In genomic region chr2:212894026-212894425, GRCh38 we compare ENCODE assay signal across 32 cellular contexts.
"Had no signal": no experiment of that assay in that cellular context is flagged by ENCODE, and none has a peak within 500 bp of the region (broad histone marks: within the 10 kb centered on the region; RNA-seq: fewer than 3 reads in every experiment).

No MANE protein-coding gene starts in this region.

- H3K36me3 ChIP-seq: ascending aorta, breast epithelium, cardiac muscle cell, colonic mucosa, esophagus squamous epithelium, gastroesophageal sphincter, heart right ventricle had no signal

- H3K27ac Mint-ChIP-seq: activated CD4-positive, alpha-beta memory T cell treated with anti-CD3 and anti-CD28 coated beads for 36 hours; activated CD4-positive, alpha-beta T cell treated with anti-CD3 and anti-CD28 coated beads for 36 hours; activated CD4-positive, alpha-beta T cell treated with anti-CD3 and anti-CD28 coated beads, Interleukin-2, amount 10 ng/mL, durations not matched to agents 24 days and 14 days; activated CD8-positive, alpha-beta memory T cell treated with anti-CD3 and anti-CD28 coated beads, Interleukin-2, amount 10 ng/mL, durations not matched to agents 7 days and 5 days; activated CD8-positive, alpha-beta T cell treated with anti-CD3 and anti-CD28 coated beads, Interleukin-2, amount 10 ng/mL, durations not matched to agents 7 days and 5 days; activated naive CD4-positive, alpha-beta T cell treated with anti-CD3 and anti-CD28 coated beads for 36 hours; activated naive CD4-positive, alpha-beta T cell treated with anti-CD3 and anti-CD28 coated beads, Interleukin-2, amount 50 U/mL, for 24 hours; activated naive CD8-positive, alpha-beta T cell treated with anti-CD3 and anti-CD28 coated beads for 36 hours; activated naive CD8-positive, alpha-beta T cell treated with anti-CD3 and anti-CD28 coated beads, Interleukin-2, amount 50 U/mL, for 24 hours; activated T-helper 1 cell treated with anti-CD3 and anti-CD28 coated beads, Interleukin-12 subunit alpha, Interleukin-12 subunit beta, Interleukin-2, Interleukin-4 antibody, amounts not matched to agents 30 ng/mL and 10 ng/mL and 1 ng/mL, durations not matched to agents 14 hours and 24 hours and 36 hours; activated T-helper 2 cell treated with anti-CD3 and anti-CD28 coated beads, Interferon-gamma antibody, Interleukin-2, Interleukin-4, amounts not matched to agents 10 μg/mL and 5 μg/mL and 100 μg/mL, durations not matched to agents 14 hours and 24 hours and 36 hours had no signal

- H3K4me1 Mint-ChIP-seq: activated CD4-positive, alpha-beta T cell treated with anti-CD3 and anti-CD28 coated beads for 36 hours; activated CD4-positive, alpha-beta T cell treated with anti-CD3 and anti-CD28 coated beads, Interleukin-2, amount 10 ng/mL, durations not matched to agents 24 days and 14 days; activated CD8-positive, alpha-beta memory T cell treated with anti-CD3 and anti-CD28 coated beads, Interleukin-2, amount 10 ng/mL, durations not matched to agents 7 days and 5 days; activated naive CD4-positive, alpha-beta T cell treated with anti-CD3 and anti-CD28 coated beads, Interleukin-2, amount 50 U/mL, for 24 hours; activated naive CD8-positive, alpha-beta T cell treated with anti-CD3 and anti-CD28 coated beads for 36 hours; activated naive CD8-positive, alpha-beta T cell treated with anti-CD3 and anti-CD28 coated beads, Interleukin-2, amount 50 U/mL, for 24 hours had no signal

- H3K27me3 ChIP-seq: ascending aorta, breast epithelium, cardiac muscle cell, colonic mucosa, esophagus squamous epithelium, gastroesophageal sphincter, heart right ventricle, hepatocyte had no signal

- DNase-seq: activated CD4-positive, alpha-beta memory T cell treated with anti-CD3 and anti-CD28 coated beads for 36 hours; activated CD4-positive, alpha-beta T cell treated with anti-CD3 and anti-CD28 coated beads for 36 hours; activated CD4-positive, alpha-beta T cell treated with anti-CD3 and anti-CD28 coated beads, Interleukin-2, amount 10 ng/mL, durations not matched to agents 24 days and 14 days; activated CD4-positive, CD25-positive, alpha-beta regulatory T cell; activated CD4-positive, CD25-positive, alpha-beta regulatory T cell treated with anti-CD3 and anti-CD28 coated beads, Interleukin-2, amount 50 U/mL, for 72 hours; activated CD8-positive, alpha-beta memory T cell treated with anti-CD3 and anti-CD28 coated beads, Interleukin-2, amount 10 ng/mL, durations not matched to agents 7 days and 5 days; activated CD8-positive, alpha-beta memory T cell treated with anti-CD3 and anti-CD28 coated beads, Interleukin-2, amount 50 U/mL, for 4 hours; activated CD8-positive, alpha-beta T cell treated with anti-CD3 and anti-CD28 coated beads, Interleukin-2, amount 10 ng/mL, durations not matched to agents 7 days and 5 days; activated effector memory CD4-positive, alpha-beta T cell treated with anti-CD3 and anti-CD28 coated beads, Interleukin-2, amount 50 U/mL, for 16 hours; activated naive CD4-positive, alpha-beta T cell treated with anti-CD3 and anti-CD28 coated beads for 36 hours; activated naive CD8-positive, alpha-beta T cell treated with anti-CD3 and anti-CD28 coated beads for 36 hours; activated naive CD8-positive, alpha-beta T cell treated with anti-CD3 and anti-CD28 coated beads, Interleukin-2, amount 50 U/mL, for 24 hours; activated T-cell treated with anti-CD3 and anti-CD28 coated beads, Interleukin-2, amount 50 U/mL, for 1 hour; activated T-cell treated with anti-CD3 and anti-CD28 coated beads, Interleukin-2, amount 50 U/mL, for 48 hours; central memory CD4-positive, alpha-beta T cell; cerebellar nuclear complex; colonic mucosa; effector CD8-positive, alpha-beta T cell; esophagus squamous epithelium; foreskin melanocyte; heart right ventricle; T-helper 2 cell had no signal

- H3K9me3 Mint-ChIP-seq: activated CD4-positive, alpha-beta memory T cell treated with anti-CD3 and anti-CD28 coated beads for 36 hours; activated CD4-positive, alpha-beta T cell treated with anti-CD3 and anti-CD28 coated beads, Interleukin-2, amount 10 ng/mL, durations not matched to agents 24 days and 14 days; activated naive CD4-positive, alpha-beta T cell treated with anti-CD3 and anti-CD28 coated beads for 36 hours; activated naive CD4-positive, alpha-beta T cell treated with anti-CD3 and anti-CD28 coated beads, Interleukin-2, amount 50 U/mL, for 24 hours; activated naive CD8-positive, alpha-beta T cell treated with anti-CD3 and anti-CD28 coated beads for 36 hours; activated naive CD8-positive, alpha-beta T cell treated with anti-CD3 and anti-CD28 coated beads, Interleukin-2, amount 50 U/mL, for 24 hours; activated T-helper 1 cell treated with anti-CD3 and anti-CD28 coated beads, Interleukin-12 subunit alpha, Interleukin-12 subunit beta, Interleukin-2, Interleukin-4 antibody, amounts not matched to agents 30 ng/mL and 10 ng/mL and 1 ng/mL, durations not matched to agents 14 hours and 24 hours and 36 hours; activated T-helper 2 cell treated with anti-CD3 and anti-CD28 coated beads, Interferon-gamma antibody, Interleukin-2, Interleukin-4, amounts not matched to agents 10 μg/mL and 5 μg/mL and 100 μg/mL, durations not matched to agents 14 hours and 24 hours and 36 hours; brain had no signal

- H2AFZ ChIP-seq: hepatocyte had no signal

- H3K4me3 Mint-ChIP-seq: activated CD4-positive, alpha-beta memory T cell treated with anti-CD3 and anti-CD28 coated beads for 36 hours; activated CD4-positive, alpha-beta T cell treated with anti-CD3 and anti-CD28 coated beads for 36 hours; activated CD4-positive, alpha-beta T cell treated with anti-CD3 and anti-CD28 coated beads, Interleukin-2, amount 10 ng/mL, durations not matched to agents 24 days and 14 days; activated CD8-positive, alpha-beta memory T cell treated with anti-CD3 and anti-CD28 coated beads, Interleukin-2, amount 10 ng/mL, durations not matched to agents 7 days and 5 days; activated CD8-positive, alpha-beta T cell treated with anti-CD3 and anti-CD28 coated beads, Interleukin-2, amount 10 ng/mL, durations not matched to agents 7 days and 5 days; activated naive CD4-positive, alpha-beta T cell treated with anti-CD3 and anti-CD28 coated beads for 36 hours; activated naive CD4-positive, alpha-beta T cell treated with anti-CD3 and anti-CD28 coated beads, Interleukin-2, amount 50 U/mL, for 24 hours; activated naive CD8-positive, alpha-beta T cell treated with anti-CD3 and anti-CD28 coated beads for 36 hours; activated naive CD8-positive, alpha-beta T cell treated with anti-CD3 and anti-CD28 coated beads, Interleukin-2, amount 50 U/mL, for 24 hours; activated T-helper 1 cell treated with anti-CD3 and anti-CD28 coated beads, Interleukin-12 subunit alpha, Interleukin-12 subunit beta, Interleukin-2, Interleukin-4 antibody, amounts not matched to agents 30 ng/mL and 10 ng/mL and 1 ng/mL, durations not matched to agents 14 hours and 24 hours and 36 hours; brain had no signal

- H3K27ac ChIP-seq: ascending aorta, breast epithelium, cardiac muscle cell, colonic mucosa, epithelial cell of prostate, esophagus squamous epithelium, gastroesophageal sphincter, heart right ventricle, hepatocyte had no signal

- H3K79me2 ChIP-seq: hepatocyte had no signal

- H3K4me1 ChIP-seq: ascending aorta, breast epithelium, colonic mucosa, esophagus squamous epithelium, gastroesophageal sphincter had no signal

- H3K9me3 ChIP-seq: ascending aorta, breast epithelium, colonic mucosa, esophagus squamous epithelium, gastroesophageal sphincter, heart right ventricle had no signal

- H3K4me2 ChIP-seq: hepatocyte had no signal

- H3K4me3 ChIP-seq: ascending aorta, breast epithelium, cardiac muscle cell, colonic mucosa, esophagus squamous epithelium, gastroesophageal sphincter, heart right ventricle, hepatocyte had no signal

- H3K36me3 Mint-ChIP-seq: activated CD4-positive, alpha-beta memory T cell treated with anti-CD3 and anti-CD28 coated beads for 36 hours; activated CD8-positive, alpha-beta memory T cell treated with anti-CD3 and anti-CD28 coated beads, Interleukin-2, amount 10 ng/mL, durations not matched to agents 7 days and 5 days; activated naive CD4-positive, alpha-beta T cell treated with anti-CD3 and anti-CD28 coated beads, Interleukin-2, amount 50 U/mL, for 24 hours; activated naive CD8-positive, alpha-beta T cell treated with anti-CD3 and anti-CD28 coated beads for 36 hours; brain had no signal

- H3K27me3 Mint-ChIP-seq: activated CD4-positive, alpha-beta memory T cell treated with anti-CD3 and anti-CD28 coated beads for 36 hours; activated CD8-positive, alpha-beta memory T cell treated with anti-CD3 and anti-CD28 coated beads, Interleukin-2, amount 10 ng/mL, durations not matched to agents 7 days and 5 days; activated naive CD4-positive, alpha-beta T cell treated with anti-CD3 and anti-CD28 coated beads, Interleukin-2, amount 50 U/mL, for 24 hours; activated naive CD8-positive, alpha-beta T cell treated with anti-CD3 and anti-CD28 coated beads for 36 hours; activated naive CD8-positive, alpha-beta T cell treated with anti-CD3 and anti-CD28 coated beads, Interleukin-2, amount 50 U/mL, for 24 hours had no signal
